8 cellular contexts compared by ENCODE assay signal in genomic region chr14:60561845-60562746, GRCh38. TPM values are rescaled to one million over a fixed set of nuclear protein-coding genes. Genes with fewer than 3 reads are reported as not detected.
DNase-seq lines count a peak whose midpoint lies in the region; ATAC-seq, FAIRE-seq and TF ChIP-seq lines count a peak whose summit lies in the region.
"Had no signal": no experiment of that assay in that cellular context is flagged by ENCODE, and none has a peak within 500 bp of the region (broad histone marks: within the 10 kb centered on the region; RNA-seq: fewer than 3 reads in every experiment).

No MANE protein-coding gene starts in this region.

- H3K9me3 ChIP-seq in Panc1 (ENCODE audit: control insufficient read depth, insufficient read depth, low read depth, low read length): no peaks in the 10 kb centered on the region
- no peaks in the 10 kb centered on the region for H3K9me3 ChIP-seq in colonic mucosa
- H3K9me3 ChIP-seq in lower lobe of right lung: no peaks in the 10 kb centered on the region

- H3K9ac ChIP-seq in colonic mucosa (ENCODE audit: low read depth in 2 of 2, low read length in 2 of 2): no peak overlapping the region

- H3K27me3 ChIP-seq in Panc1 (ENCODE audit: control insufficient read depth, insufficient read depth, low read length): no peaks in the 10 kb centered on the region
- H3K27me3 ChIP-seq in colonic mucosa: no peaks in the 10 kb centered on the region
- H3K27me3 ChIP-seq in lower lobe of right lung (ENCODE audit: low read depth): no peaks in the 10 kb centered on the region

- DNase-seq in GDM1 (lab: John Stamatoyannopoulos, UW) (peak; percentile 47), Kasumi-1 (lab: John Stamatoyannopoulos, UW) (peak; percentile 77 to 85), Panc1 (ENCODE audit: low read depth, low spot score) (peak; percentile 43), colonic mucosa (peak; percentile 20), lower lobe of right lung (no peak), urothelium cell line (ENCODE audit: low spot score) (peak; percentile 83)

- no TSS peak for BruUV-seq in Panc1 (replicated peaks; lab: Mats Ljungman, UMichigan)

- H3K4me3 ChIP-seq in Panc1 (ENCODE audit: low read depth in 2 of 2, low read length in 2 of 2): no peak overlapping the region
- no peak overlapping the region for H3K4me3 ChIP-seq in colonic mucosa
- H3K4me3 ChIP-seq in lower lobe of right lung: no peak overlapping the region

- POLR2A ChIA-PET in Panc1 (lab: Charles Lee): no interaction called here

- H3K36me3 ChIP-seq in Panc1 (ENCODE audit: control insufficient read depth, insufficient read depth, low read length) (no peaks in the 10 kb centered on the region), colonic mucosa (no peaks in the 10 kb centered on the region), lower lobe of right lung (no peaks in the 10 kb centered on the region)

- H3K4me1 ChIP-seq in Panc1 (ENCODE audit: control insufficient read depth, insufficient read depth, low read length) (no peaks in the 10 kb centered on the region), colonic mucosa (no peaks in the 10 kb centered on the region), lower lobe of right lung (peaks cover 5% of the 10 kb centered on the region)

- H3K27ac ChIP-seq in Panc1 (ENCODE audit: low read length) (no peak overlapping the region), colonic mucosa (no peak overlapping the region), lower lobe of right lung (no peak overlapping the region)

- in situ Hi-C loops in Panc1 (cut with HindIII; ENCODE audit: low pct_unique_long_range_greater_than_20kb, low sequenced_read_pairs): no loop called here

- CTCF ChIA-PET in Panc1 (lab: Charles Lee): interaction anchor here (0.6 to 1.3 kb wide), 3 partner anchors 184 to 303 kb away, joined by 3 to 4 read pairs (median 3); no protein-coding TSS in a partner anchor

- intact Hi-C loops in Panc1 (cut with micrococcal nuclease; ENCODE audit: unreplicated experiment): loop anchor here (2.0 to 10.0 kb wide), 3 partner anchors 211 to 357 kb away; no protein-coding TSS in a partner anchor
- intact Hi-C loops in colonic mucosa (cut with DNase I): loop anchor here (5.0 kb wide), 1 partner anchor 210 kb away; no protein-coding TSS in a partner anchor
- intact Hi-C loops in lower lobe of right lung (cut with DNase I): no loop called here

- peak; percentile 84 for FAIRE-seq in urothelium cell line (lab: Jason Lieb, UNC)

- ATAC-seq in GM21717 (IDR thresholded peaks at IDR 0.05; ENCODE audit: unreplicated experiment) (peak; percentile 68), Panc1 (peak; percentile 93), lower lobe of right lung (peak; percentile 76)

- peak; percentile 83 for TF ChIP-seq CTCF in Panc1 (IDR thresholded peaks at IDR 0.05)
- peak; percentile 26 for TF ChIP-seq CTCF in colonic mucosa (IDR thresholded peaks at IDR 0.05)
- peak; percentile 39 for TF ChIP-seq CTCF in lower lobe of right lung (IDR thresholded peaks at IDR 0.05)

RNA-seq across cellular contexts. Expression of gene SIX6, which starts 53.1 kb away (rescaled TPM):
- not detected for total RNA-seq in Panc1 (2021; ENCODE audit: unreplicated experiment)
- not detected for polyA plus RNA-seq in Panc1 (2012; ENCODE audit: insufficient read length)
- not detected for total RNA-seq in colonic mucosa
- not detected for total RNA-seq in lower lobe of right lung
- total RNA-seq: temporal lobe had no signal

Comparison
In these comparisons a context has a peak if more than half of its experiments do, and no peak if none do; other contexts are left out.
1. CTCF ChIP-seq: peak in every context shown above with its lines; median percentile 83 in Panc1; 39 in lower lobe of right lung; 26 in colonic mucosa.